8 cellular contexts compared by ENCODE assay signal in the genomic region with DNA sequence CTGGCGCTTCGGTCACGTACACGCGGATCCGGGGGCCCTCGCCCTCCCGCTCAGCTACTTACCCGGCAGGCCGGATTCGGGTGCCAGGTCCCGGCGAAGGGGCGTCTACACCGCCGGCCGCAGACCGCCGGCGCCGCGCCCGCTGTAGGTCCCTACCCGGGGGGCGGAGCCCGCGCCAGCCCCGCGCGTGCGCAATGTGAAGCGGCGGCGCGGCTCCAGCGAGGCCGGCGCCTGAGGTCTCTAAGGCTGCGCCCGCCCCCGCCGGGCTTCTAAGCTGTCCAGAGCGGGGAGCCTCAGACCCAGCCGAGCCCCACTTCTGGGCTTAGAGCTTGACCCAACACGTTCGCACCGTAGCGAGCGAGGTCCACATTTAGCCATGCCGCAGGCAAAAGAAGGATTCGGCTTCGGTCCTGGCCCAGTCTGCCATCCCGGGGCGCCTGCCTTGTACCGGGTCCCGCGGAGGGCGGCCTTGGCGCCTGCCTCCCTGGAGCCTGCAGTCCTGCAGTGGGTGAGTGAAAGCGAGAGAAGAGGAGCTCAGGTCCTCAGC. TPM values are rescaled to one million over a fixed set of nuclear protein-coding genes. Genes with fewer than 3 reads are reported as not detected.
DNase-seq lines count a peak whose midpoint lies in the region; ATAC-seq and TF ChIP-seq lines count a peak whose summit lies in the region.

A gene with protein sequence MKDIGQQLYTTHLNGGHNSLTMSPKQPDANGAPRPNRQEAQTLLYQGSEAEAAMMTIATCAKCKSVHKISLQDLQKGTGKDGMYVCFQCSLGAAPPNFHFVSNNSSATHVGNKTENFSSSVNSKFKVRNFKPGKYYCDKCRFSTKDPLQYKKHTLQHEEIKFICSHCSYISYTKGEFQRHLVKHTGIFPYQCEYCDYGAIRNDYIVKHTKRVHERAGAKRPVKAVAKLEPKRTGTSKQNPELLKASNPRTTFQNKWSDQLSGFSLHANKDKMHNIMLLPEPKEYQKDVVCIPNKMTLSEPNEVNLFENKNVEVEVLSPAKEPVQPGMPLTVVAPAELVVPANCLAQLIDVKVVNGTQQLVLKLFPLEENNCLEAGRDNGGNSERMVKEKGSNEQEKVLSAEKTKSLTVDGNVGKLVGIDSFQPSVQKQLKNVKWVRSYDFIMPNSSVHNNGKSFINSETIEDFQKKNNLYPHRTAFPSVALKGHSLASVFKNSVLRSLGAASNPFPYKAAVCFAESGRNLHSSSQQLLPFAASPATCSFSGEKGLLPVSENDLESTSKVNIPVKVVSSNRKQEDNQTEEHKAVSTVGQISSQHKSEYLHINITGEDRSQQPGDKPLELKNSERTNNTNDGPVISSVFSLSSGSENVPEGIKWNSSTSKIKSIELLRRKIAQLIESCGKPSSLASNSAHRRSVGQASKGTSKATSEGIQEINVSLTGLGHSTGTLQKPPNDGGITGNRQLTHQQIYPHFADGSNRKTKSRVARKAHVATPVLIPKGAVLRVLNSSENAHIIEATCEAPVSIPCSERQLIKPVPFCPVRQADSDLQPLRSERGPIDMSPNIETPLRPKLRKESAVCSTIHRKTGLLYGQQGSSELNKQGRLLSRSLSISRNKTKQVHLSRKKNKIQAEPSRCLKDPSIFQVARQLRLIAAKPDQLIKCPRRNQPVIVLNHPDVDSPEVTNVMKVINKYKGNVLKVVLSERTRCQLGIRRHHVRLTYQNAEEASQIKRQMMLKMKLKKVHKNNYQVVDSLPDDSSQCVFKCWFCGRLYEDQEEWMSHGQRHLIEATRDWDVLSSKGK (minus strand): TSS at position 172 of the 547 bp plus-strand sequence. CDS start 11,098 bp downstream, outside the sequence.

- peaks cover 27% of the 10 kb centered on the region for H3K36me3 Mint-ChIP-seq in CD8-positive, alpha-beta T cell
- H3K36me3 Mint-ChIP-seq in progenitor cell of endocrine pancreas (ENCODE audit: insufficient read depth) = peaks cover 27% of the 10 kb centered on the region

- H3K4me3 ChIP-seq in CD8-positive, alpha-beta T cell (ENCODE audit: low read depth, low read length) = peak within 1 kb of the TSS; percentile 74
- H3K4me3 ChIP-seq in upper lobe of left lung = peak within 1 kb of the TSS; percentile 29 to 86 (median 66)

- whole genome bisulfite sequencing in upper lobe of left lung, 2 donors = 7 to 17% methylated on average over 6 to 17 of the region's 60 CpGs

- H3K4me1 ChIP-seq in CD8-positive, alpha-beta T cell (ENCODE audit: insufficient read depth, low read length) = peaks cover 30% of the 10 kb centered on the region
- peaks cover 6 to 29% (median 9%) of the 10 kb centered on the region in 4 donors for H3K4me1 ChIP-seq in upper lobe of left lung

- H3K27ac Mint-ChIP-seq in CD8-positive, alpha-beta T cell = peak within 1 kb of the TSS; percentile 96
- H3K27ac Mint-ChIP-seq in progenitor cell of endocrine pancreas = peak within 1 kb of the TSS; percentile 95

- POLR2A ChIA-PET in CD8-positive, alpha-beta T cell (lab: Charles Lee) = interaction anchor here (0.9 to 2.5 kb wide), 6 partner anchors 9 to 340 kb away, joined by 3 to 21 read pairs (median 5); a partner anchor contains a TSS

- no peak for TF ChIP-seq EP300 in upper lobe of left lung (IDR thresholded peaks at IDR 0.05)

- H3K9me3 ChIP-seq in CD8-positive, alpha-beta T cell (ENCODE audit: low read length) = no peaks in the 10 kb centered on the region
- H3K9me3 ChIP-seq in upper lobe of left lung = no peaks in the 10 kb centered on the region

- intact Hi-C loops in CD8-positive, alpha-beta T cell (cut with DNase I, micrococcal nuclease) = loop anchor here (2.0 to 5.0 kb wide), 6 partner anchors 40 to 1015 kb away; a partner anchor contains a TSS
- intact Hi-C loops in cardiac septum (cut with DNase I) = loop anchor here (5.0 kb wide), 1 partner anchor 295 kb away; no protein-coding TSS in a partner anchor

- TF ChIP-seq POLR2A in upper lobe of left lung (IDR thresholded peaks at IDR 0.05) = peak in 1 of 4 donors; percentile 64

- no peaks in the 10 kb centered on the region for H3K27me3 ChIP-seq in CD8-positive, alpha-beta T cell (ENCODE audit: insufficient read depth, low read length)
- H3K27me3 ChIP-seq in upper lobe of left lung = peaks cover 0 to 8% (median 0%) of the 10 kb centered on the region in 4 donors

- H3K36me3 ChIP-seq in CD8-positive, alpha-beta T cell (ENCODE audit: insufficient read depth, low read length) = no peaks in the 10 kb centered on the region
- H3K36me3 ChIP-seq in upper lobe of left lung = peaks cover 0 to 18% (median 4%) of the 10 kb centered on the region in 4 donors

- DNase-seq in CD8-positive, alpha-beta T cell = peak; percentile 64 to 89 (median 80)
- DNase-seq in T follicular helper cell (ENCODE audit: low read depth) (peak; percentile 64), cardiac septum (ENCODE audit: low spot score) (peak; percentile 87), progenitor cell of endocrine pancreas (ENCODE audit: low spot score, unreplicated experiment) (peak; percentile 63), upper lobe of left lung (peak; percentile 69 to 96)
- DNase-seq in activated naive CD8-positive, alpha-beta T cell treated with anti-CD3 and anti-CD28 coated beads, Interleukin-2, amount 50 U/mL, for 16 hours (ENCODE audit: low read depth, low spot score) = peak; percentile 54

- peak within 1 kb of the TSS; percentile 86 for H3K4me3 Mint-ChIP-seq in CD8-positive, alpha-beta T cell
- peak within 1 kb of the TSS; percentile 88 for H3K4me3 Mint-ChIP-seq in progenitor cell of endocrine pancreas (ENCODE audit: low read depth)

- no peak for TF ChIP-seq CTCF in CD8-positive, alpha-beta T cell (IDR thresholded peaks at IDR 0.05)
- TF ChIP-seq CTCF in progenitor cell of endocrine pancreas (IDR thresholded peaks at IDR 0.05; ENCODE audit: unreplicated experiment) = no peak
- TF ChIP-seq CTCF in upper lobe of left lung (IDR thresholded peaks at IDR 0.05) = no peak

- H3K4me1 Mint-ChIP-seq in CD8-positive, alpha-beta T cell (ENCODE audit: low read depth) = peaks cover 47% of the 10 kb centered on the region
- H3K4me1 Mint-ChIP-seq in progenitor cell of endocrine pancreas (ENCODE audit: low read depth) = peaks cover 5% of the 10 kb centered on the region

- peak; percentile 72 for ATAC-seq in CD8-positive, alpha-beta T cell
- ATAC-seq in GM19372 (IDR thresholded peaks at IDR 0.05; ENCODE audit: low read depth, unreplicated experiment) (peak; percentile 84), HG03460 (IDR thresholded peaks at IDR 0.05; ENCODE audit: unreplicated experiment) (peak; percentile 64), upper lobe of left lung (ENCODE audit: low FRiP score in 2 of 2) (peak; percentile 64 to 90)

- peaks cover 4% of the 10 kb centered on the region for H3K27me3 Mint-ChIP-seq in CD8-positive, alpha-beta T cell (ENCODE audit: low read depth)
- peaks cover 30% of the 10 kb centered on the region for H3K27me3 Mint-ChIP-seq in progenitor cell of endocrine pancreas

- H3K27ac ChIP-seq in CD8-positive, alpha-beta T cell (ENCODE audit: low read depth, low read length) = peak within 1 kb of the TSS; percentile 60
- H3K27ac ChIP-seq in upper lobe of left lung = peak within 1 kb of the TSS; percentile 20 to 88 (median 44)

- CTCF ChIA-PET in CD8-positive, alpha-beta T cell (lab: Charles Lee) = interaction anchor here (0.5 to 1.6 kb wide), 5 partner anchors 10 to 299 kb away, joined by 3 to 5 read pairs (median 3); no protein-coding TSS in a partner anchor

- H3K9me3 Mint-ChIP-seq in CD8-positive, alpha-beta T cell = peaks cover 6% of the 10 kb centered on the region
- peaks cover 16% of the 10 kb centered on the region for H3K9me3 Mint-ChIP-seq in progenitor cell of endocrine pancreas (ENCODE audit: low read depth)

RNA-seq across cellular contexts. Expression of the gene that starts here (rescaled TPM):
- 10 to 100 TPM; 35.5 to 39.3 TPM for total RNA-seq in CD8-positive, alpha-beta T cell
- total RNA-seq in cardiac septum (22.7 TPM), progenitor cell of endocrine pancreas (52.0 and 55.0 TPM in 2 replicates), upper lobe of left lung (10 to 100 TPM in 5 of 6 donors, 1 to 10 TPM in 1; 7.8 to 22.6 (median 11.7) TPM)

Comparison
In these comparisons a context has a peak if more than half of its experiments do, and no peak if none do; other contexts are left out.
1. Peak in every context shown above with its lines: DNase-seq, ATAC-seq, H3K4me3 ChIP-seq and H3K27ac ChIP-seq.